35 cellular contexts compared by ENCODE assay signal in genomic region chr19:3525052-3525451, GRCh38. TPM values are rescaled to one million over a fixed set of nuclear protein-coding genes. Genes with fewer than 3 reads are reported as not detected.
"Had no signal": no experiment of that assay in that cellular context is flagged by ENCODE, and none has a peak within 500 bp of the region (broad histone marks: within the 10 kb centered on the region; RNA-seq: fewer than 3 reads in every experiment).

No MANE protein-coding gene starts in this region.

- H3K4me3 ChIP-seq: coronary artery, gastrocnemius medialis, left lung, mucosa of descending colon, neural progenitor cell, ovary, psoas muscle, skin epidermis, spleen, testis, tibial artery had no signal

- DNase-seq: effector CD4-positive, alpha-beta T cell; foreskin fibroblast; gastrocnemius medialis; head of caudate nucleus; left cardiac atrium; left lung; mesenchymal stem cell; naive B cell; nucleus accumbens; ovary; psoas muscle; spleen; stimulated activated CD4-positive, alpha-beta T cell treated with anti-CD3 and anti-CD28 coated beads, Interleukin-4, amount 100 ng/mL, for 4 hours; stimulated activated naive CD8-positive, alpha-beta T cell treated with anti-CD3 and anti-CD28 coated beads, Interleukin-15, Interleukin-2, amounts not matched to agents 100 U/mL and 50 U/mL, for 24 hours; substantia nigra; testis; tibial artery had no signal

- H3K27ac ChIP-seq: coronary artery, epithelial cell of prostate, gastrocnemius medialis, left lung, neural progenitor cell, ovary, psoas muscle, skin epidermis, spleen, testis, tibial artery had no signal

- H3K9me3 ChIP-seq: gastrocnemius medialis, left lung, mucosa of descending colon, ovary, psoas muscle, spleen, testis, tibial artery had no signal

- H3K4me1 Mint-ChIP-seq: nephron had no signal

- H3K9me3 Mint-ChIP-seq: mesothelial cell of epicardium; naive B cell; nephron; neural progenitor cell; stimulated activated memory B cell treated with anti-CD40 and anti-IgM and Interleukin-4, amounts not matched to agents 10 μg/mL and 1 μg/mL and 100 μg/mL, for 72 hours; type B pancreatic cell had no signal

- H2AFZ ChIP-seq: neural progenitor cell had no signal

- H3K27me3 Mint-ChIP-seq: naive B cell; stimulated activated memory B cell treated with anti-CD40 and anti-IgM and Interleukin-4, amounts not matched to agents 10 μg/mL and 1 μg/mL and 100 μg/mL, for 72 hours; type B pancreatic cell had no signal

- H3K4me1 ChIP-seq: gastrocnemius medialis, left lung, neural progenitor cell, psoas muscle, testis had no signal

- H3K27me3 ChIP-seq: gastrocnemius medialis, left lung, neural progenitor cell, ovary, spleen, testis, tibial artery had no signal

- H3K27ac Mint-ChIP-seq: mesothelial cell of epicardium; nephron; stimulated activated memory B cell treated with anti-CD40 and anti-IgM and Interleukin-4, amounts not matched to agents 10 μg/mL and 1 μg/mL and 100 μg/mL, for 72 hours; type B pancreatic cell had no signal

- H3K4me2 ChIP-seq: neural progenitor cell had no signal

- H3K36me3 ChIP-seq: neural progenitor cell, ovary had no signal

- H3K4me3 Mint-ChIP-seq: mesothelial cell of epicardium; naive B cell; nephron; stimulated activated memory B cell treated with anti-CD40 and anti-IgM and Interleukin-4, amounts not matched to agents 10 μg/mL and 1 μg/mL and 100 μg/mL, for 72 hours; type B pancreatic cell had no signal

- H3K9ac ChIP-seq: neural progenitor cell had no signal

- ATAC-seq: esophagus mucosa; gastrocnemius medialis; left cardiac atrium; left lung; mucosa of descending colon; psoas muscle; right cardiac atrium; stimulated activated memory B cell treated with anti-CD40 and anti-IgM and Interleukin-4, amounts not matched to agents 10 μg/mL and 1 μg/mL and 100 μg/mL, for 72 hours; stimulated activated naive CD8-positive, alpha-beta T cell treated with anti-CD3 and anti-CD28 coated beads, Interleukin-15, Interleukin-2, amounts not matched to agents 100 U/mL and 50 U/mL, for 24 hours had no signal

RNA-seq across cellular contexts. Expression of gene TEKTIP1, which starts 13.9 kb away (rescaled TPM):
- total RNA-seq: dermis microvascular lymphatic vessel endothelial cell, gastrocnemius medialis, glomerular endothelial cell, kidney epithelial cell, lung microvascular endothelial cell, renal cortical epithelial cell, urinary bladder had no signal
- polyA plus RNA-seq: psoas muscle had no signal

RNA-seq across cellular contexts. Expression of gene SMIM44, which starts 41.8 kb away (rescaled TPM):
- total RNA-seq: dermis microvascular lymphatic vessel endothelial cell, esophagus mucosa, gastrocnemius medialis, glomerular endothelial cell, left cardiac atrium, left lung, lower leg skin, lung microvascular endothelial cell, mesothelial cell of epicardium, psoas muscle, renal cortical epithelial cell, right cardiac atrium, spleen, testis, urinary bladder had no signal
- polyA plus RNA-seq: ovary, psoas muscle, right cardiac atrium, spleen, urinary bladder had no signal
